In genomic region chr12:21265932-21266331, GRCh38 we compare ENCODE assay signal across 31 cellular contexts.
"Had no signal": no experiment of that assay in that cellular context is flagged by ENCODE, and none has a peak within 500 bp of the region (broad histone marks: within the 10 kb centered on the region; RNA-seq: fewer than 3 reads in every experiment).

No MANE protein-coding gene starts in this region.

- H3K9me3 Mint-ChIP-seq: activated naive CD4-positive, alpha-beta T cell treated with anti-CD3 and anti-CD28 coated beads, Interleukin-2, amount 10 ng/mL, durations not matched to agents 7 days and 5 days; activated naive CD8-positive, alpha-beta T cell treated with anti-CD3 and anti-CD28 coated beads, Interleukin-2, amount 10 ng/mL, durations not matched to agents 7 days and 5 days; activated T-cell treated with anti-CD3 and anti-CD28 coated beads, Interleukin-2, amount 50 U/mL, for 24 hours had no signal

- H3K4me3 Mint-ChIP-seq: activated CD4-positive, alpha-beta memory T cell treated with anti-CD3 and anti-CD28 coated beads for 36 hours; activated CD4-positive, alpha-beta T cell treated with anti-CD3 and anti-CD28 coated beads, Interleukin-2, amount 10 ng/mL, durations not matched to agents 24 days and 14 days; activated naive CD4-positive, alpha-beta T cell treated with anti-CD3 and anti-CD28 coated beads, Interleukin-2, amount 10 ng/mL, durations not matched to agents 7 days and 5 days; activated naive CD8-positive, alpha-beta T cell treated with anti-CD3 and anti-CD28 coated beads, Interleukin-2, amount 10 ng/mL, durations not matched to agents 7 days and 5 days; activated T-cell treated with anti-CD3 and anti-CD28 coated beads, Interleukin-2, amount 50 U/mL, for 24 hours; brain; nephron; stimulated activated memory B cell treated with anti-CD40 and anti-IgM and Interleukin-4, amounts not matched to agents 10 μg/mL and 1 μg/mL and 100 μg/mL, for 72 hours had no signal

- H3K27me3 ChIP-seq: ascending aorta, cardiac muscle cell, colonic mucosa, gastrocnemius medialis, stomach, thyroid gland, upper lobe of right lung had no signal

- H3K36me3 Mint-ChIP-seq: activated CD4-positive, alpha-beta memory T cell treated with anti-CD3 and anti-CD28 coated beads for 36 hours; activated naive CD4-positive, alpha-beta T cell treated with anti-CD3 and anti-CD28 coated beads, Interleukin-2, amount 10 ng/mL, durations not matched to agents 7 days and 5 days; activated naive CD8-positive, alpha-beta T cell treated with anti-CD3 and anti-CD28 coated beads, Interleukin-2, amount 10 ng/mL, durations not matched to agents 7 days and 5 days; brain had no signal

- DNase-seq: activated CD4-positive, alpha-beta memory T cell treated with anti-CD3 and anti-CD28 coated beads for 36 hours; activated CD4-positive, alpha-beta T cell treated with anti-CD3 and anti-CD28 coated beads, Interleukin-2, amount 10 ng/mL, durations not matched to agents 24 days and 14 days; activated CD4-positive, CD25-positive, alpha-beta regulatory T cell treated with anti-CD3 and anti-CD28 coated beads, Interleukin-2, amount 50 U/mL, for 72 hours; activated CD8-positive, alpha-beta memory T cell treated with anti-CD3 and anti-CD28 coated beads, Interleukin-2, amount 50 U/mL, for 48 hours; activated gamma-delta T cell; activated naive CD4-positive, alpha-beta T cell treated with anti-CD3 and anti-CD28 coated beads, Interleukin-2, amount 10 ng/mL, durations not matched to agents 7 days and 5 days; activated naive CD8-positive, alpha-beta T cell treated with anti-CD3 and anti-CD28 coated beads, Interleukin-2, amount 10 ng/mL, durations not matched to agents 7 days and 5 days; activated T-cell treated with anti-CD3 and anti-CD28 coated beads, Interleukin-2, amount 50 U/mL, for 24 hours; cerebellar nuclear complex; colonic mucosa; dorsolateral prefrontal cortex; effector memory CD4-positive, alpha-beta T cell; erythroblast; gastrocnemius medialis; glutamatergic neuron; islet precursor cell; left ventricle myocardium superior; posterior cingulate gyrus; right cardiac atrium; stimulated activated CD4-positive, alpha-beta T cell treated with anti-CD3 and anti-CD28 coated beads, Interleukin-12 subunit alpha, Interleukin-12 subunit beta, amount 100 ng/mL, for 4 hours; stimulated activated CD4-positive, alpha-beta T cell treated with anti-CD3 and anti-CD28 coated beads, Interleukin-4, amount 100 ng/mL, for 4 hours; stimulated activated CD8-positive, alpha-beta memory T cell treated with anti-CD3 and anti-CD28 coated beads, Interleukin-4, amount 100 ng/mL, for 48 hours; stomach; T1000; thyroid gland; upper lobe of right lung had no signal

- H3K27ac Mint-ChIP-seq: activated CD4-positive, alpha-beta memory T cell treated with anti-CD3 and anti-CD28 coated beads for 36 hours; activated CD4-positive, alpha-beta T cell treated with anti-CD3 and anti-CD28 coated beads, Interleukin-2, amount 10 ng/mL, durations not matched to agents 24 days and 14 days; activated naive CD4-positive, alpha-beta T cell treated with anti-CD3 and anti-CD28 coated beads, Interleukin-2, amount 10 ng/mL, durations not matched to agents 7 days and 5 days; activated naive CD8-positive, alpha-beta T cell treated with anti-CD3 and anti-CD28 coated beads, Interleukin-2, amount 10 ng/mL, durations not matched to agents 7 days and 5 days; activated T-cell treated with anti-CD3 and anti-CD28 coated beads, Interleukin-2, amount 50 U/mL, for 24 hours; brain; nephron; stimulated activated memory B cell treated with anti-CD40 and anti-IgM and Interleukin-4, amounts not matched to agents 10 μg/mL and 1 μg/mL and 100 μg/mL, for 72 hours had no signal

- H3K4me1 Mint-ChIP-seq: activated CD4-positive, alpha-beta T cell treated with anti-CD3 and anti-CD28 coated beads, Interleukin-2, amount 10 ng/mL, durations not matched to agents 24 days and 14 days; activated naive CD4-positive, alpha-beta T cell treated with anti-CD3 and anti-CD28 coated beads, Interleukin-2, amount 10 ng/mL, durations not matched to agents 7 days and 5 days; activated naive CD8-positive, alpha-beta T cell treated with anti-CD3 and anti-CD28 coated beads, Interleukin-2, amount 10 ng/mL, durations not matched to agents 7 days and 5 days; brain; nephron; stimulated activated memory B cell treated with anti-CD40 and anti-IgM and Interleukin-4, amounts not matched to agents 10 μg/mL and 1 μg/mL and 100 μg/mL, for 72 hours had no signal

- H3K4me3 ChIP-seq: ascending aorta, cardiac muscle cell, colonic mucosa, dorsolateral prefrontal cortex, gastrocnemius medialis, stomach, thyroid gland, upper lobe of right lung had no signal

- ATAC-seq: gastrocnemius medialis, left ventricle myocardium superior, right cardiac atrium, upper lobe of right lung had no signal

- H3K27ac ChIP-seq: ascending aorta, cardiac muscle cell, colonic mucosa, dorsolateral prefrontal cortex, gastrocnemius medialis, stomach, thyroid gland, upper lobe of right lung had no signal
